17 cellular contexts compared by ENCODE assay signal in the genomic region with DNA sequence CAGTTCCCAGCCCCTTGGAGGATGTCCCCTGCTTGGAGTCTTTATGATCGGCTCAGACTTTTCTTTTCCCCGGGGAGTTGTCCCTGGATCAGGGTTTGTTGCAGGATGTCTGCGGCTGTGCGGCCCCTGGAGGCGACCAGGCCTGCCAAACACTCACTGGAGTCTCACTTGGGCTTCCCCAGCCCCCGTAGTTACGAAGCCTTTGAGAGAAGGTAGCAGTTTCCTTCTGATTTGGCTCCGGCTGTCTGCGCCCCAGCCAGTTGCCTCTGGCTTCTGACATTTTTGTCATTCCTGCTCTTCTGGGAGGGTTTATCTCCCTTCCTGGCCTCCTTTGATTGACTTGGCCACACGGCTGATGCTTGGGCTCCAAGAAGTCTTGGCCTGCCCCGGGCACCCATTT. TPM values are rescaled to one million over a fixed set of nuclear protein-coding genes. Genes with fewer than 3 reads are reported as not detected.
DNase-seq lines count a peak whose midpoint lies in the region; ATAC-seq, FAIRE-seq and TF ChIP-seq lines count a peak whose summit lies in the region.
"Had no signal": no experiment of that assay in that cellular context is flagged by ENCODE, and none has a peak within 500 bp of the region (broad histone marks: within the 10 kb centered on the region; RNA-seq: fewer than 3 reads in every experiment).

No MANE protein-coding gene starts in this region.

- H3K4me2 ChIP-seq in mammary epithelial cell (ENCODE audit: insufficient read depth, low read depth, low read length) = no peak overlapping the region

- H3K4me1 Mint-ChIP-seq in MCF 10A (ENCODE audit: insufficient read depth, unreplicated experiment) (peaks cover 6% of the 10 kb centered on the region), WTC11 (peaks cover 18% of the 10 kb centered on the region)
- H3K4me1 Mint-ChIP-seq: activated naive CD4-positive, alpha-beta T cell treated with anti-CD3 and anti-CD28 coated beads, Interleukin-2, amount 50 U/mL, for 24 hours; naive B cell had no signal

- H3K4me3 Mint-ChIP-seq in MCF 10A (ENCODE audit: unreplicated experiment) = no peak overlapping the region
- H3K4me3 Mint-ChIP-seq in WTC11 = no peak overlapping the region
- H3K4me3 Mint-ChIP-seq: activated naive CD4-positive, alpha-beta T cell treated with anti-CD3 and anti-CD28 coated beads, Interleukin-2, amount 50 U/mL, for 24 hours; naive B cell had no signal

- no peak overlapping the region for H3K9ac ChIP-seq in mammary epithelial cell (ENCODE audit: insufficient read depth, low read length)

- H3K27ac ChIP-seq in mammary epithelial cell (ENCODE audit: insufficient read depth, low read depth, low read length) = no peak overlapping the region
- H3K27ac ChIP-seq: RWPE1, testis had no signal

- no peaks in the 10 kb centered on the region for H4K20me1 ChIP-seq in mammary epithelial cell (ENCODE audit: insufficient read depth, low read length)

- 5% methylated on average over 11 of the region's 11 CpGs for WGBS in mammary epithelial cell (ENCODE audit: low coverage, missing lambda C conversion rate)

- dilution Hi-C loops in mammary epithelial cell (cut with HindIII; ENCODE audit: low sequenced_read_pairs) = no loop called here

- POLR2A ChIA-PET in MCF 10A (lab: Yijun Ruan, JAX) (no interaction called here), WTC11 (lab: Charles Lee) (no interaction called here)

- DNase-seq in mammary epithelial cell (no peak), MCF 10A (ENCODE audit: unreplicated experiment) (no peak), WTC11 (ENCODE audit: low spot score) (peak; percentile 67), left kidney (ENCODE audit: low read depth, low spot score) (peak; percentile 67), urothelium cell line (ENCODE audit: low spot score) (peak; percentile 75), SW 1271 (lab: John Stamatoyannopoulos, UW) (no peak)
- DNase-seq: 8988T, naive B cell, NCI-H446 treated with DMSO at 0.1 percent for 48 hours, small intestine, testis had no signal

- H3K27me3 Mint-ChIP-seq in MCF 10A (ENCODE audit: insufficient read depth, unreplicated experiment) (peaks cover 28% of the 10 kb centered on the region), WTC11 (ENCODE audit: low read depth) (no peaks in the 10 kb centered on the region)
- H3K27me3 Mint-ChIP-seq: activated naive CD4-positive, alpha-beta T cell treated with anti-CD3 and anti-CD28 coated beads, Interleukin-2, amount 50 U/mL, for 24 hours had no signal

- BruUV-seq in mammary epithelial cell (replicated peaks; lab: Mats Ljungman, UMichigan) = no TSS peak
- BruUV-seq in MCF 10A (replicated peaks; lab: Mats Ljungman, UMichigan) = no TSS peak

- in situ Hi-C loops in mammary epithelial cell (cut with MboI; ENCODE audit: low sequenced_read_pairs in 2 of 2) = loop anchor here in 1 of 2 donors (10.0 kb wide), 1 partner anchor 146 kb away; no protein-coding TSS in a partner anchor

- peak overlapping the region; percentile 55 for H2AFZ ChIP-seq in mammary epithelial cell (ENCODE audit: low read depth, low read length)

- H3K27me3 ChIP-seq in mammary epithelial cell (ENCODE audit: insufficient read depth, low read length) = peaks cover 4% of the 10 kb centered on the region
- H3K27me3 ChIP-seq: testis had no signal

- H3K9me3 ChIP-seq in mammary epithelial cell (replicated peaks; ENCODE audit: insufficient read depth, low read length) = no peaks in the 10 kb centered on the region
- H3K9me3 ChIP-seq: testis had no signal

- ATAC-seq in WTC11 = peak; percentile 89
- no peak for ATAC-seq in HG03039 (IDR thresholded peaks at IDR 0.05; ENCODE audit: unreplicated experiment)
- no peak for ATAC-seq in HG03095 (IDR thresholded peaks at IDR 0.05; ENCODE audit: unreplicated experiment)

- H3K79me2 ChIP-seq in mammary epithelial cell (ENCODE audit: insufficient read depth, low read length) = no peaks in the 10 kb centered on the region

- peak; percentile 83 for FAIRE-seq in urothelium cell line (lab: Jason Lieb, UNC)
- FAIRE-seq: islet of Langerhans, small intestine, TTC549 had no signal

- intact Hi-C loops in mammary epithelial cell (cut with micrococcal nuclease) (no loop called here), MCF 10A (cut with micrococcal nuclease) (no loop called here)

- CTCF ChIA-PET in mammary epithelial cell (lab: Charles Lee; ENCODE audit: low non-redundant PET) = no interaction called here
- CTCF ChIA-PET in MCF 10A (lab: Yijun Ruan, JAX) = interaction anchor here (0.9 kb wide), 1 partner anchor 33 kb away, joined by 3 read pairs; no protein-coding TSS in a partner anchor
- CTCF ChIA-PET in WTC11 (lab: Charles Lee) = interaction anchor here (0.8 kb wide), 1 partner anchor 33 kb away, joined by 3 read pairs; no protein-coding TSS in a partner anchor

- H3K4me1 ChIP-seq in mammary epithelial cell (ENCODE audit: insufficient read depth, low read length) = no peaks in the 10 kb centered on the region
- H3K4me1 ChIP-seq: testis had no signal

- H3K36me3 ChIP-seq in mammary epithelial cell (ENCODE audit: insufficient read depth, low read length) = no peaks in the 10 kb centered on the region

- H3K9me3 Mint-ChIP-seq in MCF 10A (ENCODE audit: unreplicated experiment) = no peaks in the 10 kb centered on the region
- peaks cover 23% of the 10 kb centered on the region for H3K9me3 Mint-ChIP-seq in WTC11

- TF ChIP-seq CTCF in mammary epithelial cell (conservative IDR thresholded peaks at IDR 0.05 in 1 of 2, IDR thresholded peaks at IDR 0.05 in 1 of 2; ENCODE audit: extremely low read depth in 1 of 2, insufficient read depth in 1 of 2, low read depth in 1 of 2, low read length in 2 of 2) (no peak), MCF 10A (IDR thresholded peaks at IDR 0.05; ENCODE audit: unreplicated experiment) (no peak), WTC11 (IDR thresholded peaks at IDR 0.05) (no peak)

- H3K36me3 Mint-ChIP-seq in MCF 10A (ENCODE audit: insufficient read depth, unreplicated experiment) (no peaks in the 10 kb centered on the region), WTC11 (peaks cover 28% of the 10 kb centered on the region)

- no peak overlapping the region for H3K27ac Mint-ChIP-seq in MCF 10A (ENCODE audit: low read depth, unreplicated experiment)
- peak overlapping the region; percentile 92 for H3K27ac Mint-ChIP-seq in WTC11
- H3K27ac Mint-ChIP-seq: activated naive CD4-positive, alpha-beta T cell treated with anti-CD3 and anti-CD28 coated beads, Interleukin-2, amount 50 U/mL, for 24 hours; naive B cell had no signal

- H3K4me3 ChIP-seq in mammary epithelial cell (replicated peaks in 1 of 3; ENCODE audit: insufficient read depth in 1 of 3, low read depth in 2 of 3, low read length in 3 of 3) = no peak overlapping the region
- H3K4me3 ChIP-seq: testis had no signal

TF ChIP-seq in WTC11, 78 proteins besides CTCF, POLR2A, EP300 and RAD21:
- no peak for TF ChIP-seq ZNF423 (CRISPR knock-in tag; IDR thresholded peaks at IDR 0.05)
- TF ChIP-seq FOXJ3 (CRISPR knock-in tag; IDR thresholded peaks at IDR 0.05; ENCODE audit: borderline replicate concordance) = no peak

RNA-seq across cellular contexts. Expression of gene COL26A1, which starts 16.1 kb away (rescaled TPM):
- total RNA-seq in mammary epithelial cell = not detected
- not detected for polyA plus RNA-seq in mammary epithelial cell
- not detected for polyA minus RNA-seq in mammary epithelial cell
- total RNA-seq in MCF 10A (2022) = not detected in 2 replicates
- total RNA-seq in WTC11 (2021) = 64.4 to 70.9 TPM (median 67.0 TPM) in 3 replicates

RNA-seq across cellular contexts. Expression of gene IFT22, which starts 57.2 kb away (rescaled TPM):
- 10 to 100 TPM; 24.7 to 32.2 TPM for total RNA-seq in mammary epithelial cell
- 33.8 TPM for polyA plus RNA-seq in mammary epithelial cell
- polyA minus RNA-seq in mammary epithelial cell = 73.8 TPM
- 21.5 and 33.8 TPM in 2 replicates for total RNA-seq in MCF 10A (2022)
- 13.7 to 16.6 TPM (median 15.5 TPM) in 3 replicates for total RNA-seq in WTC11 (2021)

Comparison
In these comparisons a context has a peak if more than half of its experiments do, and no peak if none do; other contexts are left out.
1. DNase-seq: peak in WTC11 (single experiment), left kidney (single experiment) and urothelium cell line (single experiment); none in mammary epithelial cell (single experiment), MCF 10A (single experiment) and SW 1271 (0 of 2).
2. RNA of gene COL26A1, which starts 16.1 kb away (total RNA-seq): 64.4 to 70.9 TPM in WTC11; not detected in mammary epithelial cell and not detected in MCF 10A; every median in the first group is over 10 times any median in the second.